Comparison of ENCODE assay signal across 22 cellular contexts in the genomic region with DNA sequence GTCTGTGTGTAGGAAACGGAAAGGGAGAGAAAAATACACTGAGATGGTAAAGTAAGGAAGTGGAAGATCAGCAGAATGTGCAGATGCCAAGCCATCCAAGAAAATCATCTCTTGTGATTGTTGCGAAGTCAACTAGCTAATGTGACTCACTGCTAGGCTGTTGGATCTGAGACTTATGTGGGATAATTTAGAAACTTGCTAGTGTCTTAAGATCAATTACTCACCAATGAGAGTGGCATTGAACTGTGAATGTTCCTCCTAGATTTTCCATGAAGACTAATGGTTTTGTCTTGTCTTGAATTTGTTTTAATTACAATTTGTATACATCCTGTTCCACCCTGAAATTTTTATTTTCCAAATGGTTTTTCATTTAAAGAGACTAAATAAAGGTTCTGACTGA.
"Had no signal": no experiment of that assay in that cellular context is flagged by ENCODE, and none has a peak within 500 bp of the region (broad histone marks: within the 10 kb centered on the region; RNA-seq: fewer than 3 reads in every experiment).

No MANE protein-coding gene starts in this region.

- DNase-seq: activated B cell treated with CpG ODN at 0.5 μM for 24 hours; activated CD4-positive, alpha-beta T cell treated with anti-CD3 and anti-CD28 coated beads for 36 hours; activated CD4-positive, alpha-beta T cell treated with anti-CD3 and anti-CD28 coated beads, Interleukin-2, amount 50 U/mL, for 48 hours; activated CD8-positive, alpha-beta memory T cell treated with anti-CD3 and anti-CD28 coated beads, Interleukin-2, amount 50 U/mL, for 48 hours; activated naive CD4-positive, alpha-beta T cell treated with Interleukin-2 at 50 U/mL for 16 hours; activated naive CD8-positive, alpha-beta T cell treated with anti-CD3 and anti-CD28 coated beads for 36 hours; activated T-cell treated with anti-CD3 and anti-CD28 coated beads, Interleukin-2, amount 50 U/mL, for 4 hours; amniotic stem cell; heart right ventricle; left lung; stimulated activated CD4-positive, alpha-beta T cell treated with anti-CD3 and anti-CD28 coated beads, Interleukin-12 subunit alpha, Interleukin-12 subunit beta, amount 100 ng/mL, for 4 hours; stimulated activated naive CD8-positive, alpha-beta T cell treated with anti-CD3 and anti-CD28 coated beads, Interleukin-15, amount 100 ng/mL, for 72 hours; T1000; transverse colon had no signal

- H3K36me3 ChIP-seq: cardiac muscle cell, heart right ventricle, left lung, prostate gland, right atrium auricular region, transverse colon had no signal

- H3K27ac ChIP-seq: cardiac muscle cell, heart right ventricle, left lung, prostate gland, right atrium auricular region, transverse colon had no signal

- H3K9me3 Mint-ChIP-seq: activated B cell treated with CpG ODN at 0.5 μM for 24 hours; activated naive CD8-positive, alpha-beta T cell treated with anti-CD3 and anti-CD28 coated beads for 36 hours; T-helper 1 cell treated with Interleukin-12 subunit alpha and Interleukin-12 subunit beta and Interleukin-4 antibody, amounts not matched to agents 30 μg/mL and 1 μg/mL, for 36 hours had no signal

- ATAC-seq: activated CD4-positive, alpha-beta T cell treated with anti-CD3 and anti-CD28 coated beads for 36 hours; activated T-cell treated with anti-CD3 and anti-CD28 coated beads, Interleukin-2, amount 50 U/mL, for 4 hours; heart right ventricle; left lung; natural killer cell treated with Interleukin-12 subunit alpha and Interleukin-12 subunit beta and Interleukin-15 and Interleukin-18, amount 100 ng/mL, for 72 hours; stimulated activated effector memory CD8-positive, alpha-beta T cell treated with anti-CD3 and anti-CD28 coated beads, Interleukin-12 subunit alpha, Interleukin-12 subunit beta, amount 100 ng/mL, for 72 hours; stimulated activated naive CD8-positive, alpha-beta T cell treated with anti-CD3 and anti-CD28 coated beads, Interleukin-15, amount 100 ng/mL, for 72 hours had no signal

- H3K27ac Mint-ChIP-seq: activated B cell treated with CpG ODN at 0.5 μM for 24 hours; activated CD4-positive, alpha-beta T cell treated with anti-CD3 and anti-CD28 coated beads for 36 hours; activated naive CD8-positive, alpha-beta T cell treated with anti-CD3 and anti-CD28 coated beads for 36 hours; natural killer cell treated with Interleukin-12 subunit alpha and Interleukin-12 subunit beta and Interleukin-15 and Interleukin-18, amount 100 ng/mL, for 72 hours; stimulated activated effector memory CD8-positive, alpha-beta T cell treated with anti-CD3 and anti-CD28 coated beads, Interleukin-12 subunit alpha, Interleukin-12 subunit beta, amount 100 ng/mL, for 72 hours; stimulated activated naive CD8-positive, alpha-beta T cell treated with anti-CD3 and anti-CD28 coated beads, Interleukin-15, amount 100 ng/mL, for 72 hours; T-helper 1 cell treated with Interleukin-12 subunit alpha and Interleukin-12 subunit beta and Interleukin-4 antibody, amounts not matched to agents 30 μg/mL and 1 μg/mL, for 36 hours had no signal

- H3K4me3 ChIP-seq: cardiac muscle cell, heart right ventricle, left lung, prostate gland, right atrium auricular region, transverse colon had no signal

- H3K4me1 Mint-ChIP-seq: activated B cell treated with CpG ODN at 0.5 μM for 24 hours; activated CD4-positive, alpha-beta T cell treated with anti-CD3 and anti-CD28 coated beads for 36 hours; activated naive CD8-positive, alpha-beta T cell treated with anti-CD3 and anti-CD28 coated beads for 36 hours; stimulated activated effector memory CD8-positive, alpha-beta T cell treated with anti-CD3 and anti-CD28 coated beads, Interleukin-12 subunit alpha, Interleukin-12 subunit beta, amount 100 ng/mL, for 72 hours; stimulated activated naive CD8-positive, alpha-beta T cell treated with anti-CD3 and anti-CD28 coated beads, Interleukin-15, amount 100 ng/mL, for 72 hours had no signal

- H3K9me3 ChIP-seq: heart right ventricle, prostate gland, right atrium auricular region, transverse colon had no signal

- FAIRE-seq: endometrium, urothelium cell line had no signal

- H3K4me1 ChIP-seq: heart right ventricle, left lung, prostate gland, right atrium auricular region, transverse colon had no signal

- H3K27me3 Mint-ChIP-seq: activated B cell treated with CpG ODN at 0.5 μM for 24 hours; activated CD4-positive, alpha-beta T cell treated with anti-CD3 and anti-CD28 coated beads for 36 hours; activated naive CD8-positive, alpha-beta T cell treated with anti-CD3 and anti-CD28 coated beads for 36 hours; natural killer cell treated with Interleukin-12 subunit alpha and Interleukin-12 subunit beta and Interleukin-15 and Interleukin-18, amount 100 ng/mL, for 72 hours had no signal

- H3K36me3 Mint-ChIP-seq: activated naive CD8-positive, alpha-beta T cell treated with anti-CD3 and anti-CD28 coated beads for 36 hours; natural killer cell treated with Interleukin-12 subunit alpha and Interleukin-12 subunit beta and Interleukin-15 and Interleukin-18, amount 100 ng/mL, for 72 hours; stimulated activated effector memory CD8-positive, alpha-beta T cell treated with anti-CD3 and anti-CD28 coated beads, Interleukin-12 subunit alpha, Interleukin-12 subunit beta, amount 100 ng/mL, for 72 hours had no signal

- H3K4me3 Mint-ChIP-seq: activated B cell treated with CpG ODN at 0.5 μM for 24 hours; activated CD4-positive, alpha-beta T cell treated with anti-CD3 and anti-CD28 coated beads for 36 hours; activated naive CD8-positive, alpha-beta T cell treated with anti-CD3 and anti-CD28 coated beads for 36 hours; activated T-cell treated with anti-CD3 and anti-CD28 coated beads, Interleukin-2, amount 50 U/mL, for 4 hours; natural killer cell treated with Interleukin-12 subunit alpha and Interleukin-12 subunit beta and Interleukin-15 and Interleukin-18, amount 100 ng/mL, for 72 hours; stimulated activated effector memory CD8-positive, alpha-beta T cell treated with anti-CD3 and anti-CD28 coated beads, Interleukin-12 subunit alpha, Interleukin-12 subunit beta, amount 100 ng/mL, for 72 hours; stimulated activated naive CD8-positive, alpha-beta T cell treated with anti-CD3 and anti-CD28 coated beads, Interleukin-15, amount 100 ng/mL, for 72 hours; T-helper 1 cell treated with Interleukin-12 subunit alpha and Interleukin-12 subunit beta and Interleukin-4 antibody, amounts not matched to agents 30 μg/mL and 1 μg/mL, for 36 hours had no signal

- H3K27me3 ChIP-seq: cardiac muscle cell, heart right ventricle, left lung, right atrium auricular region, transverse colon had no signal
